29 cellular contexts compared by ENCODE assay signal in the genomic region with DNA sequence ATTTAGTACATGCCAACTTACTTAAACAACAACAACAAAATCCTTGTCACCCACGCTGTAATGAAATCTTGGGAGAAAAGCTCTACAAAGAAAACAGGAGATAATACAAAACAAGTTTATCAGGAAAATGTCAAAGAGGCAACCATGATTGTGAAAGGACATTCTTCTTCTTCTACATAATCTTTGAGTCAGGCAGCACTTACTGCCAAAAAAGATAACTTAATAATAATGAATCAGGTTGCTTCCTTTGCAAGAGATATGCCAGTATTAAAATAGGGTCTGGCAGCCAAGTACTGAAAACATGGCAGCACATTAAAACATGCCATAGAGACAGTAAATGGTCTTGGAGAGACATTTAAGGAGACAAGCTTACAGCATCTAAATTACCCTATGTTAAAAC.
A peak's percentile ranks its signal among the peaks of the same experiment; 100 is the strongest.
DNase-seq lines count a peak whose midpoint lies in the region; ATAC-seq and TF ChIP-seq lines count a peak whose summit lies in the region.
"Had no signal": no experiment of that assay in that cellular context is flagged by ENCODE, and none has a peak within 500 bp of the region (broad histone marks: within the 10 kb centered on the region; RNA-seq: fewer than 3 reads in every experiment).

No MANE protein-coding gene starts in this region.

- H3K4me3 ChIP-seq in skeletal muscle cell (ENCODE audit: low read depth, low read length): no peak overlapping the region
- H3K4me3 ChIP-seq: BLaER1 treated with 17β-estradiol and CSF1 and Interleukin-3, amounts not matched to agents 10 nM and 100 nM; colonic mucosa; gastroesophageal sphincter; PC-9; skin epidermis; suprapubic skin had no signal

- no peak for TF ChIP-seq CTCF in GM10248 (IDR thresholded peaks at IDR 0.05; ENCODE audit: control extremely low read depth, extremely low read depth, low read depth, missing control alignments)

- POLR2A ChIA-PET in GM10248 (lab: Yijun Ruan, JAX): no interaction called here

- peak; percentile 81 for DNase-seq in NCI-H226
- DNase-seq in amniotic epithelial cell (ENCODE audit: low read depth): peak; percentile 95
- peak; percentile 36 for DNase-seq in fibroblast of peridontal ligament (ENCODE audit: extremely low read depth)
- DNase-seq in skeletal muscle cell (ENCODE audit: low read depth): peak; percentile 14
- DNase-seq in SKM-1 treated with dmso at 0.1 percent for 144 hours (lab: John Stamatoyannopoulos, UW; ENCODE audit: unreplicated experiment): no peak
- no peak for DNase-seq in GM10248 (ENCODE audit: extremely low spot score)
- no peak for DNase-seq in T1000 (lab: John Stamatoyannopoulos, UW)
- DNase-seq: activated CD8-positive, alpha-beta T cell treated with anti-CD3 and anti-CD28 coated beads, Interleukin-2, amount 10 ng/mL, durations not matched to agents 7 days and 5 days; activated naive CD4-positive, alpha-beta T cell treated with anti-CD3 and anti-CD28 coated beads for 36 hours; amniotic stem cell; colonic mucosa; COR-L47; effector CD4-positive, alpha-beta T cell; hippocampal formation; immature natural killer cell; left colon; NCI-H1694 treated with DMSO at 0.1 percent for 48 hours; NCI-H510A treated with DMSO at 0.1 percent for 48 hours; NK-92 treated with Interleukin-12 subunit alpha and Interleukin-12 subunit beta, amount 100 ng/mL, for 24 hours; PC-9; stimulated activated naive CD4-positive, alpha-beta T cell had no signal

- ATAC-seq in HG02884 (IDR thresholded peaks at IDR 0.05; ENCODE audit: unreplicated experiment): no peak
- ATAC-seq: activated CD8-positive, alpha-beta T cell treated with anti-CD3 and anti-CD28 coated beads, Interleukin-2, amount 10 ng/mL, durations not matched to agents 7 days and 5 days; gastroesophageal sphincter; HCT116; left colon; natural killer cell treated with Interleukin-12 subunit alpha and Interleukin-12 subunit beta and Interleukin-15 and Interleukin-18, amount 100 ng/mL, for 72 hours; Right ventricle myocardium inferior had no signal

- CTCF ChIA-PET in GM10248 (lab: Yijun Ruan, JAX): no interaction called here

Comparison
In these comparisons a context has a peak if more than half of its experiments do, and no peak if none do; other contexts are left out.
1. DNase-seq: peak in NCI-H226 (single experiment), amniotic epithelial cell (single experiment), fibroblast of peridontal ligament (single experiment) and skeletal muscle cell (single experiment); none in SKM-1 treated with dmso at 0.1 percent for 144 hours (single experiment), GM10248 (single experiment) and T1000 (single experiment).